Comparison of ENCODE assay signal across 2 cellular contexts in the genomic region with DNA sequence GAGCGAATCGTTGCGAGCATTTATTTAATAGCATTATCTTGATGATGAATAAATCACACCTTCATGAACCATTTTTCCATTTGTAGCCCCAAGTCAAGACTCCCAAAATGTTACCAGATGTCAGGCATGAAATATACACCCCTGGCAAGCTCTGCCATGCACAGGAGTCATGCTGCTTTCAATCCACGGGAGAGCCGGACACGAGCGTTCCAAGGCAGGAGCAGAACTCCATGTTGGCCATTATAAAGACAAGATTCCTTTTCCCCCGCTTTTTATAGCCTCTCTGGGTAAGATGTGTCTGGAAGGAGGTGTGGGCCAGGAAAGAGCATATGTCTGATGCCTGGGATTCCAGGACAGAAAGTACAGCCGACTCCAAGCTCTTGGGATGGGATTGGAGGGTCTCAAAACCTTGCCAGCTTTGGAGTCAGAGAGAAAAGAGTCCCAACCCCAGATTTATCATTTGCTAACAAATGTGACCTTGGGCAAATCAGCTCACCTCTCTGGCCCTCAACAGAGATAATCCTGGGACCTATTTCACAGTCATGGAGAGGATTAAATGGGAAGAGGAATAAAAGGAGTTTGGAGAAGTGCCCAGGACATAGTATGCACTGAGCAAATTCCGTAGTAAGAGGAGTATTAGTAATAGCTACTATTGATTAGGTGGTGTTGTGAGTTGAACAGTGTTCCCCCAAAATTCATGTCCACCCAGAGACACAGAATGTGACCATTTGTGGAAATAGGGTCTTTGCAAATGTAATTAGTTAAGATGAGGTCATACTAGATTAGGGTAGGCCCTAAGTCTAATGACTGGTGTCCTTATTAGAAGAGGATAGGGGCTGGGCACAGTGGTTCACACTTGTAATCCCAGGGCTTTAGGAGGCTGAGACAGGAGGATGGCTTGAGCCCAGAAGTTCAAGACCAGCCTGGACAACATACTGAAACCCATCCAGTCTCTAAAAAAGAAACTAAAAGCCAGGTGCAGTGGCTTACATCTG.
TF ChIP-seq lines count a peak whose summit lies in the region.

No MANE protein-coding gene starts in this region.

TF ChIP-seq in IMR-90, 13 proteins besides CTCF, POLR2A, EP300 and RAD21:
- TF ChIP-seq SMC3 (IDR thresholded peaks at IDR 0.05; ENCODE audit: low read depth, low read length) (no peak), USF2 (IDR thresholded peaks at IDR 0.05; ENCODE audit: low read depth, low read length) (no peak), RFX5 (IDR thresholded peaks at IDR 0.05; ENCODE audit: low read depth, low read length) (no peak), MAFK (IDR thresholded peaks at IDR 0.05; ENCODE audit: low read depth, low read length) (no peak), RCOR1 (IDR thresholded peaks at IDR 0.05; ENCODE audit: insufficient replicate concordance, low read length) (no peak), BHLHE40 (IDR thresholded peaks at IDR 0.05; ENCODE audit: low read depth, low read length) (no peak), ELK1 (IDR thresholded peaks at IDR 0.05; ENCODE audit: borderline replicate concordance, low read depth, low read length) (no peak), CEBPB (IDR thresholded peaks at IDR 0.05; ENCODE audit: low read depth, low read length) (no peak), FOS (IDR thresholded peaks at IDR 0.05; ENCODE audit: low read depth, low read length) (no peak), CHD1 (IDR thresholded peaks at IDR 0.05; ENCODE audit: low read depth, low read length) (no peak), MAZ (IDR thresholded peaks at IDR 0.05; ENCODE audit: borderline replicate concordance, low read depth, low read length) (no peak), MXI1 (IDR thresholded peaks at IDR 0.05; ENCODE audit: borderline replicate concordance, low read depth, low read length) (no peak), NFE2L2 (IDR thresholded peaks at IDR 0.05; ENCODE audit: low read depth, low read length) (no peak)
TF ChIP-seq in IMR-90: peak in this region for 0.

TF ChIP-seq in WTC11, 78 proteins besides CTCF, POLR2A, EP300 and RAD21:
- TF ChIP-seq ZNF219 (CRISPR knock-in tag; IDR thresholded peaks at IDR 0.05; ENCODE audit: borderline replicate concordance) (no peak), ZNF416 (CRISPR knock-in tag; IDR thresholded peaks at IDR 0.05) (no peak), MAX (CRISPR knock-in tag; IDR thresholded peaks at IDR 0.05) (no peak), PRDM15 (CRISPR knock-in tag; IDR thresholded peaks at IDR 0.05) (no peak), NFATC4 (CRISPR knock-in tag; IDR thresholded peaks at IDR 0.05) (no peak), JAZF1 (CRISPR knock-in tag; IDR thresholded peaks at IDR 0.05) (no peak), ZNF512 (CRISPR knock-in tag; IDR thresholded peaks at IDR 0.05; ENCODE audit: borderline replicate concordance) (no peak), CDX4 (CRISPR knock-in tag; IDR thresholded peaks at IDR 0.05; ENCODE audit: borderline replicate concordance) (no peak), PRRX2 (CRISPR knock-in tag; IDR thresholded peaks at IDR 0.05) (no peak), JUN (CRISPR knock-in tag; IDR thresholded peaks at IDR 0.05) (no peak), MXD4 (CRISPR knock-in tag; IDR thresholded peaks at IDR 0.05; ENCODE audit: borderline replicate concordance) (no peak), ATF6 (CRISPR knock-in tag; IDR thresholded peaks at IDR 0.05) (no peak), GRHL2 (CRISPR knock-in tag; IDR thresholded peaks at IDR 0.05; ENCODE audit: insufficient replicate concordance, severe bottlenecking) (no peak)
TF ChIP-seq in WTC11: peak in this region for 0.
